Comparison of ENCODE assay signal across 8 cellular contexts in the genomic region with DNA sequence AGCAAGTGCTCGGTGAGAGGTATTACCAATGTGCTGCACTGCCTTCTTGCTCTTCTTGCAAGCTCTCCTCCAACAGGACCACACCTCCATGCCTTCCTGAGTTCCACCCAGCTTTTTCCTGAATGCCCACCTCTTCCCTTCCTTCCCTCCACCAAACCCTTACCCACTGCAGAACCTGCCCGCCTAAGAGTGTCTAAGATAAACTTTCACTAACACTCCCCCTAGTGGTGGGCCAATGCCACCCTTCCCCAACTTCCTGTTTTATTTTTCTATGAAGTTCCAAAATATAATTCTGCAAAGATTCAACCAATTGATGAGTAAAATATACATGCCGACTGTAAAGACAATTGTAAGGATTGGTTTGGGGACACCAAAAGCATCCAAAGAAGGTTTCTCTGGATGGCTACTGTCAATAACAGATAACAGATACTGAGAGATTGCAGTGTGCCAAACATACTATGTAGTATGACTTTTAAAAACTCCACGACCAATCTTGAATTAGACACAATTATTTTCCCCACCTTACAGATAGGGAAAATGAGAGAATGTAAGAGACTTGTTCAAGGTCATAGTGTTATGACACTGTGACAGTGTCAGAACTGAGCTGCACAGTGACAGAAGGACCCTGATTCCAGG. TPM values are rescaled to one million over a fixed set of nuclear protein-coding genes. Genes with fewer than 3 reads are reported as not detected.
DNase-seq lines count a peak whose midpoint lies in the region; TF ChIP-seq lines count a peak whose summit lies in the region.

No MANE protein-coding gene starts in this region.

- no peaks in the 10 kb centered on the region for H3K36me3 ChIP-seq in CD4-positive, alpha-beta memory T cell (ENCODE audit: insufficient read depth, low read length)
- H3K36me3 ChIP-seq in breast epithelium, result no peaks in the 10 kb centered on the region
- H3K36me3 ChIP-seq in liver (ENCODE audit: control insufficient read depth in 4 of 4, insufficient read depth in 3 of 4, low read depth in 1 of 4, low read length in 3 of 4), result no peaks in the 10 kb centered on the region

- H3K9me3 Mint-ChIP-seq in CD4-positive, alpha-beta memory T cell, result peaks cover 0 to 5% (median 0%) of the 10 kb centered on the region in 8 donors

- WGBS in liver, result 44% methylated on average over 4 of the region's 4 CpGs

- H3K9ac ChIP-seq in liver (ENCODE audit: low read depth in 1 of 2, low read length in 2 of 2), result no peak overlapping the region

- no peak overlapping the region for H3K27ac ChIP-seq in CD4-positive, alpha-beta memory T cell (ENCODE audit: low read depth, low read length)
- H3K27ac ChIP-seq in VCaP (no peak overlapping the region), breast epithelium (no peak overlapping the region), liver (ENCODE audit: low read depth in 1 of 2, low read length in 2 of 2) (no peak overlapping the region)

- no peak for TF ChIP-seq POLR2A in breast epithelium (IDR thresholded peaks at IDR 0.05)

- peak; percentile 71 to 80 for TF ChIP-seq RAD21 in liver (IDR thresholded peaks at IDR 0.05)

- POLR2A ChIA-PET in CD4-positive, alpha-beta memory T cell (lab: Charles Lee; ENCODE audit: partially characterized antibody), result no interaction called here

- no peaks in the 10 kb centered on the region for H3K4me1 ChIP-seq in CD4-positive, alpha-beta memory T cell (ENCODE audit: insufficient read depth, low read length)
- H3K4me1 ChIP-seq in breast epithelium (no peaks in the 10 kb centered on the region), liver (ENCODE audit: control insufficient read depth in 4 of 4, insufficient read depth in 4 of 4, low read length in 3 of 4) (no peaks in the 10 kb centered on the region)

- CTCF ChIA-PET in CD4-positive, alpha-beta memory T cell (lab: Charles Lee; ENCODE audit: partially characterized antibody), result interaction anchor here (0.6 to 4.0 kb wide), 29 partner anchors 8 to 908 kb away, joined by 3 to 22 read pairs (median 4); no protein-coding TSS in a partner anchor

- no peaks in the 10 kb centered on the region for H3K36me3 Mint-ChIP-seq in CD4-positive, alpha-beta memory T cell

- peaks cover 8% of the 10 kb centered on the region for H3K27me3 ChIP-seq in CD4-positive, alpha-beta memory T cell (ENCODE audit: insufficient read depth, low read length)
- H3K27me3 ChIP-seq in breast epithelium (no peaks in the 10 kb centered on the region), liver (ENCODE audit: control insufficient read depth in 4 of 4, insufficient read depth in 4 of 4, low read length in 3 of 4) (no peaks in the 10 kb centered on the region)

- H3K4me3 Mint-ChIP-seq in CD4-positive, alpha-beta memory T cell, result no peak overlapping the region

- peaks cover 0 to 3% (median 1%) of the 10 kb centered on the region in 4 donors for H3K4me1 Mint-ChIP-seq in CD4-positive, alpha-beta memory T cell

- H3K4me3 ChIP-seq in CD4-positive, alpha-beta memory T cell (ENCODE audit: low read length in 2 of 2), result no peak overlapping the region
- H3K4me3 ChIP-seq in breast epithelium, result no peak overlapping the region
- H3K4me3 ChIP-seq in liver (ENCODE audit: low read depth in 1 of 3, low read length in 3 of 3), result no peak overlapping the region

- peak overlapping the region in 1 of 7 donors; percentile 63 for H3K27ac Mint-ChIP-seq in CD4-positive, alpha-beta memory T cell

- intact Hi-C loops in CD4-positive, alpha-beta memory T cell (cut with micrococcal nuclease), result loop anchor here (1.0 to 5.0 kb wide), 5 partner anchors 31 to 907 kb away; a partner anchor contains a TSS
- intact Hi-C loops in breast epithelium (cut with DNase I; ENCODE audit: low total_unique reads), result no loop called here

- peaks cover 7 to 15% of the 10 kb centered on the region in 2 donors for H3K27me3 Mint-ChIP-seq in CD4-positive, alpha-beta memory T cell

- peak; percentile 45 to 61 (median 54) for DNase-seq in CD4-positive, alpha-beta memory T cell
- DNase-seq in GM20000 (ENCODE audit: low spot score), result peak; percentile 34
- DNase-seq in MV-4-11 (lab: John Stamatoyannopoulos, UW), result peak; percentile 60
- no peak for DNase-seq in breast epithelium (ENCODE audit: low spot score in 2 of 2)
- DNase-seq in stimulated activated CD8-positive, alpha-beta memory T cell treated with anti-CD3 and anti-CD28 coated beads, Interleukin-4, amount 100 ng/mL, for 1 hour (ENCODE audit: low read depth in 2 of 2, low spot score in 1 of 2), result peak; percentile 15 to 22
- DNase-seq in NCI-H128 (lab: John Stamatoyannopoulos, UW; ENCODE audit: unreplicated experiment), result no peak

- TF ChIP-seq CTCF in GM20000 (IDR thresholded peaks at IDR 0.05; ENCODE audit: extremely low read depth, missing control alignments) (peak; percentile 60), VCaP (conservative IDR thresholded peaks at IDR 0.05) (peak; percentile 79), breast epithelium (IDR thresholded peaks at IDR 0.05) (peak; percentile 58 to 76 (median 64)), liver (IDR thresholded peaks at IDR 0.05; ENCODE audit: low read depth, low read length, missing input control) (peak; percentile 79)

- no peaks in the 10 kb centered on the region for H3K9me3 ChIP-seq in CD4-positive, alpha-beta memory T cell (ENCODE audit: control insufficient read depth in 1 of 2, low read length in 2 of 2)
- H3K9me3 ChIP-seq in breast epithelium (no peaks in the 10 kb centered on the region), liver (ENCODE audit: control insufficient read depth in 4 of 4, low read length in 3 of 4) (peaks cover 0 to 1% (median 0%) of the 10 kb centered on the region in 4 donors)

TF ChIP-seq in liver, 16 proteins besides CTCF, POLR2A, EP300 and RAD21:
- TF ChIP-seq, protein P1, sequence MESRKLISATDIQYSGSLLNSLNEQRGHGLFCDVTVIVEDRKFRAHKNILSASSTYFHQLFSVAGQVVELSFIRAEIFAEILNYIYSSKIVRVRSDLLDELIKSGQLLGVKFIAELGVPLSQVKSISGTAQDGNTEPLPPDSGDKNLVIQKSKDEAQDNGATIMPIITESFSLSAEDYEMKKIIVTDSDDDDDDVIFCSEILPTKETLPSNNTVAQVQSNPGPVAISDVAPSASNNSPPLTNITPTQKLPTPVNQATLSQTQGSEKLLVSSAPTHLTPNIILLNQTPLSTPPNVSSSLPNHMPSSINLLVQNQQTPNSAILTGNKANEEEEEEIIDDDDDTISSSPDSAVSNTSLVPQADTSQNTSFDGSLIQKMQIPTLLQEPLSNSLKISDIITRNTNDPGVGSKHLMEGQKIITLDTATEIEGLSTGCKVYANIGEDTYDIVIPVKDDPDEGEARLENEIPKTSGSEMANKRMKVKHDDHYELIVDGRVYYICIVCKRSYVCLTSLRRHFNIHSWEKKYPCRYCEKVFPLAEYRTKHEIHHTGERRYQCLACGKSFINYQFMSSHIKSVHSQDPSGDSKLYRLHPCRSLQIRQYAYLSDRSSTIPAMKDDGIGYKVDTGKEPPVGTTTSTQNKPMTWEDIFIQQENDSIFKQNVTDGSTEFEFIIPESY (IDR thresholded peaks at IDR 0.05), result no peak
- TF ChIP-seq RXRA (IDR thresholded peaks at IDR 0.05), result no peak
- TF ChIP-seq, protein P2, sequence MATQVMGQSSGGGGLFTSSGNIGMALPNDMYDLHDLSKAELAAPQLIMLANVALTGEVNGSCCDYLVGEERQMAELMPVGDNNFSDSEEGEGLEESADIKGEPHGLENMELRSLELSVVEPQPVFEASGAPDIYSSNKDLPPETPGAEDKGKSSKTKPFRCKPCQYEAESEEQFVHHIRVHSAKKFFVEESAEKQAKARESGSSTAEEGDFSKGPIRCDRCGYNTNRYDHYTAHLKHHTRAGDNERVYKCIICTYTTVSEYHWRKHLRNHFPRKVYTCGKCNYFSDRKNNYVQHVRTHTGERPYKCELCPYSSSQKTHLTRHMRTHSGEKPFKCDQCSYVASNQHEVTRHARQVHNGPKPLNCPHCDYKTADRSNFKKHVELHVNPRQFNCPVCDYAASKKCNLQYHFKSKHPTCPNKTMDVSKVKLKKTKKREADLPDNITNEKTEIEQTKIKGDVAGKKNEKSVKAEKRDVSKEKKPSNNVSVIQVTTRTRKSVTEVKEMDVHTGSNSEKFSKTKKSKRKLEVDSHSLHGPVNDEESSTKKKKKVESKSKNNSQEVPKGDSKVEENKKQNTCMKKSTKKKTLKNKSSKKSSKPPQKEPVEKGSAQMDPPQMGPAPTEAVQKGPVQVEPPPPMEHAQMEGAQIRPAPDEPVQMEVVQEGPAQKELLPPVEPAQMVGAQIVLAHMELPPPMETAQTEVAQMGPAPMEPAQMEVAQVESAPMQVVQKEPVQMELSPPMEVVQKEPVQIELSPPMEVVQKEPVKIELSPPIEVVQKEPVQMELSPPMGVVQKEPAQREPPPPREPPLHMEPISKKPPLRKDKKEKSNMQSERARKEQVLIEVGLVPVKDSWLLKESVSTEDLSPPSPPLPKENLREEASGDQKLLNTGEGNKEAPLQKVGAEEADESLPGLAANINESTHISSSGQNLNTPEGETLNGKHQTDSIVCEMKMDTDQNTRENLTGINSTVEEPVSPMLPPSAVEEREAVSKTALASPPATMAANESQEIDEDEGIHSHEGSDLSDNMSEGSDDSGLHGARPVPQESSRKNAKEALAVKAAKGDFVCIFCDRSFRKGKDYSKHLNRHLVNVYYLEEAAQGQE (IDR thresholded peaks at IDR 0.05), result no peak
- TF ChIP-seq JUND (IDR thresholded peaks at IDR 0.05), result no peak

RNA-seq across cellular contexts. Expression of a gene that starts 38.6 kb away (rescaled TPM):
- total RNA-seq in CD4-positive, alpha-beta memory T cell, result 100 to 1,000 TPM; 101 to 112 TPM
- polyA plus RNA-seq in CD4-positive, alpha-beta memory T cell, result 10 to 100 TPM; 18.8 to 38.8 TPM
- 10 to 100 TPM; 42.0 to 57.5 (median 48.8) TPM for total RNA-seq in breast epithelium
- total RNA-seq in liver, result 10 to 100 TPM in 1 of 2 donors, 1 to 10 TPM in 1; 4.7 to 39.0 TPM
- 10 to 100 TPM; 12.3 to 17.7 TPM for polyA plus RNA-seq in liver

Comparison
In these comparisons a context has a peak if more than half of its experiments do, and no peak if none do; other contexts are left out.
1. DNase-seq: peak in CD4-positive, alpha-beta memory T cell (5 of 5), GM20000 (single experiment), MV-4-11 (single experiment) and stimulated activated CD8-positive, alpha-beta memory T cell treated with anti-CD3 and anti-CD28 coated beads, Interleukin-4, amount 100 ng/mL, for 1 hour (2 of 2); none in breast epithelium (0 of 2) and NCI-H128 (single experiment).
2. Peak in every context shown above with its lines, with median percentiles within 50 percentile points of each other: CTCF ChIP-seq.